Comparison of ENCODE assay signal across 1 cellular context in the genomic region with DNA sequence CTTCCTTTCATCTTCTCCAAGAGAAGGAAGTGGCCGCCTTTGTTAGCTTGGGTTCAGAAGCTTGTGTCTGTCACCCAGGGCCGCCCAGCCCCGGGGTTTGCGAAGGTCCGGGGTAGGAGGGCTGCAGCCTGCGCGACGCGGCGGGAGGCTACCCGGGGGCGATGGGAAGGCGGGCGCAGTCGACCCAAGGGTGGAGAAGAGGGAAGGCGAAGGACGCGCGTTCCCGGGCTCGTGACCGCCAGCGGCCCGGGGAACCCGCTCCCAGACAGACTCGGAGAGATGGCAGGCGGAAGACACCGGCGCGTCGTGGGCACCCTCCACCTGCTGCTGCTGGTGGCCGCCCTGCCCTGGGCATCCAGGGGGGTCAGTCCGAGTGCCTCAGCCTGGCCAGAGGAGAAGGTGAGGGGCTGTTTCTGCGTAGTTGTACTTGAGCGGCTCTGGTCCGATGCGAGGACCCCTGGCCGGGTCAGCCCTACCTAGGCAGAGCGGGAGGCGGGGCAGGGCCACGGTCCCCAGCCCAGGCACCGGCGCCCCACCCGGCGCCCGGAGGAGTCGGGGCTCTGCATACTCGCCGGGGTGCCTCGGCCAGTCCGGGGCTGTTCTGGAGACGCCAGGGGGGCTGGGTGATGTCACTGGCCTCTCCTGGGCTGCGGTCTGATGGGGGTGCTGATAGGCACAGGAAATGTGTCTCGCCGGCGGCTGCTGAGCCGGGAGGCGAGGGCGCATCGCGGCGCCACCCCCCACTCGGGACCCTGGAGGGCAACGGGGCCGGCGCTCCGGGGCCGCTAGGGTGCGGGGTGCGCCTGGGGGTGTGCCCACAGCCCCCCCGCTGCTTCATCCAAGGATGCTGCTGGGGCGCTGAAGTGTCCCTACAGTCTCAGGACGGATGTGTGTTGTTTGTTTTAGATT.
TF ChIP-seq lines count a peak whose summit lies in the region.

A gene (plus strand): TSS at position 178 of the 909 bp plus-strand sequence. CDS start 102 bp downstream, at position 280.

TF ChIP-seq in HepG2, 621 proteins besides CTCF, POLR2A, EP300 and RAD21 (continued from another document and continues in another):
- TF ChIP-seq, protein P1, sequence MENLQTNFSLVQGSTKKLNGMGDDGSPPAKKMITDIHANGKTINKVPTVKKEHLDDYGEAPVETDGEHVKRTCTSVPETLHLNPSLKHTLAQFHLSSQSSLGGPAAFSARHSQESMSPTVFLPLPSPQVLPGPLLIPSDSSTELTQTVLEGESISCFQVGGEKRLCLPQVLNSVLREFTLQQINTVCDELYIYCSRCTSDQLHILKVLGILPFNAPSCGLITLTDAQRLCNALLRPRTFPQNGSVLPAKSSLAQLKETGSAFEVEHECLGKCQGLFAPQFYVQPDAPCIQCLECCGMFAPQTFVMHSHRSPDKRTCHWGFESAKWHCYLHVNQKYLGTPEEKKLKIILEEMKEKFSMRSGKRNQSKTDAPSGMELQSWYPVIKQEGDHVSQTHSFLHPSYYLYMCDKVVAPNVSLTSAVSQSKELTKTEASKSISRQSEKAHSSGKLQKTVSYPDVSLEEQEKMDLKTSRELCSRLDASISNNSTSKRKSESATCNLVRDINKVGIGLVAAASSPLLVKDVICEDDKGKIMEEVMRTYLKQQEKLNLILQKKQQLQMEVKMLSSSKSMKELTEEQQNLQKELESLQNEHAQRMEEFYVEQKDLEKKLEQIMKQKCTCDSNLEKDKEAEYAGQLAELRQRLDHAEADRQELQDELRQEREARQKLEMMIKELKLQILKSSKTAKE (CRISPR knock-in tag; IDR thresholded peaks at IDR 0.05; ENCODE audit: borderline replicate concordance), result no peak
- TF ChIP-seq, protein P2, sequence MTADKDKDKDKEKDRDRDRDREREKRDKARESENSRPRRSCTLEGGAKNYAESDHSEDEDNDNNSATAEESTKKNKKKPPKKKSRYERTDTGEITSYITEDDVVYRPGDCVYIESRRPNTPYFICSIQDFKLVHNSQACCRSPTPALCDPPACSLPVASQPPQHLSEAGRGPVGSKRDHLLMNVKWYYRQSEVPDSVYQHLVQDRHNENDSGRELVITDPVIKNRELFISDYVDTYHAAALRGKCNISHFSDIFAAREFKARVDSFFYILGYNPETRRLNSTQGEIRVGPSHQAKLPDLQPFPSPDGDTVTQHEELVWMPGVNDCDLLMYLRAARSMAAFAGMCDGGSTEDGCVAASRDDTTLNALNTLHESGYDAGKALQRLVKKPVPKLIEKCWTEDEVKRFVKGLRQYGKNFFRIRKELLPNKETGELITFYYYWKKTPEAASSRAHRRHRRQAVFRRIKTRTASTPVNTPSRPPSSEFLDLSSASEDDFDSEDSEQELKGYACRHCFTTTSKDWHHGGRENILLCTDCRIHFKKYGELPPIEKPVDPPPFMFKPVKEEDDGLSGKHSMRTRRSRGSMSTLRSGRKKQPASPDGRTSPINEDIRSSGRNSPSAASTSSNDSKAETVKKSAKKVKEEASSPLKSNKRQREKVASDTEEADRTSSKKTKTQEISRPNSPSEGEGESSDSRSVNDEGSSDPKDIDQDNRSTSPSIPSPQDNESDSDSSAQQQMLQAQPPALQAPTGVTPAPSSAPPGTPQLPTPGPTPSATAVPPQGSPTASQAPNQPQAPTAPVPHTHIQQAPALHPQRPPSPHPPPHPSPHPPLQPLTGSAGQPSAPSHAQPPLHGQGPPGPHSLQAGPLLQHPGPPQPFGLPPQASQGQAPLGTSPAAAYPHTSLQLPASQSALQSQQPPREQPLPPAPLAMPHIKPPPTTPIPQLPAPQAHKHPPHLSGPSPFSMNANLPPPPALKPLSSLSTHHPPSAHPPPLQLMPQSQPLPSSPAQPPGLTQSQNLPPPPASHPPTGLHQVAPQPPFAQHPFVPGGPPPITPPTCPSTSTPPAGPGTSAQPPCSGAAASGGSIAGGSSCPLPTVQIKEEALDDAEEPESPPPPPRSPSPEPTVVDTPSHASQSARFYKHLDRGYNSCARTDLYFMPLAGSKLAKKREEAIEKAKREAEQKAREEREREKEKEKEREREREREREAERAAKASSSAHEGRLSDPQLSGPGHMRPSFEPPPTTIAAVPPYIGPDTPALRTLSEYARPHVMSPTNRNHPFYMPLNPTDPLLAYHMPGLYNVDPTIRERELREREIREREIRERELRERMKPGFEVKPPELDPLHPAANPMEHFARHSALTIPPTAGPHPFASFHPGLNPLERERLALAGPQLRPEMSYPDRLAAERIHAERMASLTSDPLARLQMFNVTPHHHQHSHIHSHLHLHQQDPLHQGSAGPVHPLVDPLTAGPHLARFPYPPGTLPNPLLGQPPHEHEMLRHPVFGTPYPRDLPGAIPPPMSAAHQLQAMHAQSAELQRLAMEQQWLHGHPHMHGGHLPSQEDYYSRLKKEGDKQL (CRISPR knock-in tag; IDR thresholded peaks at IDR 0.05; ENCODE audit: low read depth), result no peak
- TF ChIP-seq ZNF720 (CRISPR knock-in tag; IDR thresholded peaks at IDR 0.05) (no peak), ZNF431 (CRISPR knock-in tag; IDR thresholded peaks at IDR 0.05; ENCODE audit: borderline replicate concordance, low read depth) (no peak), ZNF841 (CRISPR knock-in tag; IDR thresholded peaks at IDR 0.05; ENCODE audit: borderline replicate concordance) (no peak), MBNL3 (CRISPR knock-in tag; conservative IDR thresholded peaks at IDR 0.05) (no peak), PCBP1 (IDR thresholded peaks at IDR 0.05; ENCODE audit: borderline replicate concordance, low read depth, low read length) (no peak), RFX1 (IDR thresholded peaks at IDR 0.05) (no peak), THAP11 (CRISPR knock-in tag; IDR thresholded peaks at IDR 0.05) (no peak), PHF5A (CRISPR knock-in tag; IDR thresholded peaks at IDR 0.05; ENCODE audit: low read depth, unreplicated experiment) (no peak), ZBTB3 (CRISPR knock-in tag; IDR thresholded peaks at IDR 0.05; ENCODE audit: borderline replicate concordance, low read depth) (no peak), ZNF44 (CRISPR knock-in tag; IDR thresholded peaks at IDR 0.05) (0 out of 2 replicates have a peak, but pooled peaks have one; percentile 42), POLR2AphosphoS5 (IDR thresholded peaks at IDR 0.05; ENCODE audit: low read depth, low read length) (no peak), ADNP (CRISPR knock-in tag; IDR thresholded peaks at IDR 0.05) (no peak), CHD2 (IDR thresholded peaks at IDR 0.05; ENCODE audit: low read depth, low read length) (no peak), ZNF180 (CRISPR knock-in tag; IDR thresholded peaks at IDR 0.05; ENCODE audit: borderline replicate concordance, low read depth) (no peak), CBFB (CRISPR knock-in tag; IDR thresholded peaks at IDR 0.05) (no peak), POLR2G (IDR thresholded peaks at IDR 0.05; ENCODE audit: low read depth, low read length) (no peak), SRSF9 (IDR thresholded peaks at IDR 0.05; ENCODE audit: borderline replicate concordance, insufficient read depth, low read depth, low read length, poor library complexity, severe bottlenecking) (no peak), ZNF329 (CRISPR knock-in tag; IDR thresholded peaks at IDR 0.05; ENCODE audit: low read depth) (no peak), GABPB1 (CRISPR knock-in tag; IDR thresholded peaks at IDR 0.05) (peak; percentile 57; the same call in 1 of the 2 replicates), SNAPC2 (CRISPR knock-in tag; IDR thresholded peaks at IDR 0.05) (no peak), NAIF1 (CRISPR knock-in tag; IDR thresholded peaks at IDR 0.05; ENCODE audit: borderline replicate concordance) (no peak), AHR (CRISPR knock-in tag; IDR thresholded peaks at IDR 0.05) (0 out of 2 replicates have a peak, but pooled peaks have one; percentile 45), NFRKB (IDR thresholded peaks at IDR 0.05) (no peak), SP2 (CRISPR knock-in tag; IDR thresholded peaks at IDR 0.05) (no peak; the same call in 1 of the 2 replicates), ZNF678 (CRISPR knock-in tag; IDR thresholded peaks at IDR 0.05) (no peak), SYNCRIP (IDR thresholded peaks at IDR 0.05; ENCODE audit: insufficient read depth, low read depth, low read length) (no peak), FOSL1 (CRISPR knock-in tag; IDR thresholded peaks at IDR 0.05; ENCODE audit: borderline replicate concordance) (no peak), RXRA (CRISPR knock-in tag; IDR thresholded peaks at IDR 0.05) (peak; percentile 28; the same call in 1 of the 2 replicates), YEATS4 (CRISPR knock-in tag; IDR thresholded peaks at IDR 0.05; ENCODE audit: borderline replicate concordance) (no peak), SP5 (CRISPR knock-in tag; IDR thresholded peaks at IDR 0.05; ENCODE audit: borderline replicate concordance, low read depth) (no peak)
- TF ChIP-seq, protein P3, sequence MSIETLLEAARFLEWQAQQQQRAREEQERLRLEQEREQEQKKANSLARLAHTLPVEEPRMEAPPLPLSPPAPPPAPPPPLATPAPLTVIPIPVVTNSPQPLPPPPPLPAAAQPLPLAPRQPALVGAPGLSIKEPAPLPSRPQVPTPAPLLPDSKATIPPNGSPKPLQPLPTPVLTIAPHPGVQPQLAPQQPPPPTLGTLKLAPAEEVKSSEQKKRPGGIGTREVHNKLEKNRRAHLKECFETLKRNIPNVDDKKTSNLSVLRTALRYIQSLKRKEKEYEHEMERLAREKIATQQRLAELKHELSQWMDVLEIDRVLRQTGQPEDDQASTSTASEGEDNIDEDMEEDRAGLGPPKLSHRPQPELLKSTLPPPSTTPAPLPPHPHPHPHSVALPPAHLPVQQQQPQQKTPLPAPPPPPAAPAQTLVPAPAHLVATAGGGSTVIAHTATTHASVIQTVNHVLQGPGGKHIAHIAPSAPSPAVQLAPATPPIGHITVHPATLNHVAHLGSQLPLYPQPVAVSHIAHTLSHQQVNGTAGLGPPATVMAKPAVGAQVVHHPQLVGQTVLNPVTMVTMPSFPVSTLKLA (IDR thresholded peaks at IDR 0.05), result no peak
- TF ChIP-seq, protein P4, sequence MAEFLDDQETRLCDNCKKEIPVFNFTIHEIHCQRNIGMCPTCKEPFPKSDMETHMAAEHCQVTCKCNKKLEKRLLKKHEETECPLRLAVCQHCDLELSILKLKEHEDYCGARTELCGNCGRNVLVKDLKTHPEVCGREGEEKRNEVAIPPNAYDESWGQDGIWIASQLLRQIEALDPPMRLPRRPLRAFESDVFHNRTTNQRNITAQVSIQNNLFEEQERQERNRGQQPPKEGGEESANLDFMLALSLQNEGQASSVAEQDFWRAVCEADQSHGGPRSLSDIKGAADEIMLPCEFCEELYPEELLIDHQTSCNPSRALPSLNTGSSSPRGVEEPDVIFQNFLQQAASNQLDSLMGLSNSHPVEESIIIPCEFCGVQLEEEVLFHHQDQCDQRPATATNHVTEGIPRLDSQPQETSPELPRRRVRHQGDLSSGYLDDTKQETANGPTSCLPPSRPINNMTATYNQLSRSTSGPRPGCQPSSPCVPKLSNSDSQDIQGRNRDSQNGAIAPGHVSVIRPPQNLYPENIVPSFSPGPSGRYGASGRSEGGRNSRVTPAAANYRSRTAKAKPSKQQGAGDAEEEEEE (CRISPR knock-in tag; IDR thresholded peaks at IDR 0.05; ENCODE audit: borderline replicate concordance), result no peak
- TF ChIP-seq, protein P5, sequence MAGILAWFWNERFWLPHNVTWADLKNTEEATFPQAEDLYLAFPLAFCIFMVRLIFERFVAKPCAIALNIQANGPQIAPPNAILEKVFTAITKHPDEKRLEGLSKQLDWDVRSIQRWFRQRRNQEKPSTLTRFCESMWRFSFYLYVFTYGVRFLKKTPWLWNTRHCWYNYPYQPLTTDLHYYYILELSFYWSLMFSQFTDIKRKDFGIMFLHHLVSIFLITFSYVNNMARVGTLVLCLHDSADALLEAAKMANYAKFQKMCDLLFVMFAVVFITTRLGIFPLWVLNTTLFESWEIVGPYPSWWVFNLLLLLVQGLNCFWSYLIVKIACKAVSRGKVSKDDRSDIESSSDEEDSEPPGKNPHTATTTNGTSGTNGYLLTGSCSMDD (CRISPR knock-in tag; IDR thresholded peaks at IDR 0.05), result no peak
- TF ChIP-seq, protein P6, sequence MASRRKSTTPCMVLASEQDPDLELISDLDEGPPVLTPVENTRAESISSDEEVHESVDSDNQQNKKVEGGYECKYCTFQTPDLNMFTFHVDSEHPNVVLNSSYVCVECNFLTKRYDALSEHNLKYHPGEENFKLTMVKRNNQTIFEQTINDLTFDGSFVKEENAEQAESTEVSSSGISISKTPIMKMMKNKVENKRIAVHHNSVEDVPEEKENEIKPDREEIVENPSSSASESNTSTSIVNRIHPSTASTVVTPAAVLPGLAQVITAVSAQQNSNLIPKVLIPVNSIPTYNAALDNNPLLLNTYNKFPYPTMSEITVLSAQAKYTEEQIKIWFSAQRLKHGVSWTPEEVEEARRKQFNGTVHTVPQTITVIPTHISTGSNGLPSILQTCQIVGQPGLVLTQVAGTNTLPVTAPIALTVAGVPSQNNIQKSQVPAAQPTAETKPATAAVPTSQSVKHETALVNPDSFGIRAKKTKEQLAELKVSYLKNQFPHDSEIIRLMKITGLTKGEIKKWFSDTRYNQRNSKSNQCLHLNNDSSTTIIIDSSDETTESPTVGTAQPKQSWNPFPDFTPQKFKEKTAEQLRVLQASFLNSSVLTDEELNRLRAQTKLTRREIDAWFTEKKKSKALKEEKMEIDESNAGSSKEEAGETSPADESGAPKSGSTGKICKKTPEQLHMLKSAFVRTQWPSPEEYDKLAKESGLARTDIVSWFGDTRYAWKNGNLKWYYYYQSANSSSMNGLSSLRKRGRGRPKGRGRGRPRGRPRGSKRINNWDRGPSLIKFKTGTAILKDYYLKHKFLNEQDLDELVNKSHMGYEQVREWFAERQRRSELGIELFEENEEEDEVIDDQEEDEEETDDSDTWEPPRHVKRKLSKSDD (CRISPR knock-in tag; IDR thresholded peaks at IDR 0.05; ENCODE audit: low read depth), result no peak
